8 cellular contexts compared by ENCODE assay signal in genomic region chr10:103660364-103661197, GRCh38.
A peak's percentile ranks its signal among the peaks of the same experiment; 100 is the strongest.
DNase-seq lines count a peak whose midpoint lies in the region; ATAC-seq, FAIRE-seq and TF ChIP-seq lines count a peak whose summit lies in the region.

No MANE protein-coding gene starts in this region.

- CTCF ChIA-PET in CD4-positive, alpha-beta T cell (lab: Charles Lee) = interaction anchor here (3.4 kb wide), 1 partner anchor 26 kb away, joined by 18 read pairs; no protein-coding TSS in a partner anchor

- H3K36me3 Mint-ChIP-seq in CD4-positive, alpha-beta T cell (ENCODE audit: low read depth) = no peaks in the 10 kb centered on the region
- no peaks in the 10 kb centered on the region for H3K36me3 Mint-ChIP-seq in activated naive CD4-positive, alpha-beta T cell treated with anti-CD3 and anti-CD28 coated beads, Interleukin-2, amount 50 U/mL, for 24 hours

- no peaks in the 10 kb centered on the region for H3K9me3 ChIP-seq in CD4-positive, alpha-beta T cell (ENCODE audit: control insufficient read depth, low read length)
- H3K9me3 ChIP-seq in small intestine (ENCODE audit: control insufficient read depth, low read depth) = no peaks in the 10 kb centered on the region

- H3K9me3 Mint-ChIP-seq in CD4-positive, alpha-beta T cell = no peaks in the 10 kb centered on the region
- H3K9me3 Mint-ChIP-seq in activated naive CD4-positive, alpha-beta T cell treated with anti-CD3 and anti-CD28 coated beads, Interleukin-2, amount 50 U/mL, for 24 hours = no peaks in the 10 kb centered on the region

- H3K4me3 ChIP-seq in HL-60 (replicated peaks; ENCODE audit: insufficient read depth, low read length) = peak overlapping the region; percentile 59
- peak overlapping the region; percentile 26 to 82 for H3K4me3 ChIP-seq in small intestine (ENCODE audit: low read depth in 1 of 2, low read length in 2 of 2)

- intact Hi-C loops in CD4-positive, alpha-beta T cell (cut with DNase I, micrococcal nuclease) = no loop called here

- no peaks in the 10 kb centered on the region for H3K27me3 Mint-ChIP-seq in CD4-positive, alpha-beta T cell
- no peaks in the 10 kb centered on the region for H3K27me3 Mint-ChIP-seq in activated naive CD4-positive, alpha-beta T cell treated with anti-CD3 and anti-CD28 coated beads, Interleukin-2, amount 50 U/mL, for 24 hours

- peak overlapping the region; percentile 45 for H3K27ac ChIP-seq in CD4-positive, alpha-beta T cell (ENCODE audit: low read depth, low read length)
- peak overlapping the region; percentile 77 for H3K27ac ChIP-seq in HL-60 (replicated peaks)
- H3K27ac ChIP-seq in small intestine (ENCODE audit: low read depth in 1 of 2, low read length in 1 of 2) = peak overlapping the region; percentile 75 to 91

- ATAC-seq in CD4-positive, alpha-beta T cell (ENCODE audit: poor library complexity) = no peak
- ATAC-seq in GM19438 (IDR thresholded peaks at IDR 0.05; ENCODE audit: low read depth, unreplicated experiment) = peak; percentile 37

- DNase-seq in CD4-positive, alpha-beta T cell = no peak
- DNase-seq in HL-60 (ENCODE audit: low read depth in 1 of 2, low spot score in 1 of 2) = peak; percentile 40 to 44
- DNase-seq in hepatic stellate cell (ENCODE audit: low spot score) = peak; percentile 77
- no peak for DNase-seq in small intestine
- DNase-seq in NCI-H2029 treated with DMSO at 0.1 percent for 48 hours (lab: John Stamatoyannopoulos, UW) = no peak
- DNase-seq in NK-92 treated with Interleukin-12 subunit alpha and Interleukin-12 subunit beta, amount 100 ng/mL, for 24 hours (lab: John Stamatoyannopoulos, UW) = no peak

- 25 to 42% (median 27%) methylated on average over 42 of the region's 42 CpGs for WGBS in small intestine, 3 donors

- H3K4me1 ChIP-seq in small intestine (ENCODE audit: control insufficient read depth in 2 of 2, insufficient read depth in 1 of 2, low read depth in 1 of 2, low read length in 1 of 2) = peaks cover 0 to 2% of the 10 kb centered on the region in 2 donors

- no peaks in the 10 kb centered on the region for H3K36me3 ChIP-seq in small intestine (ENCODE audit: control insufficient read depth in 2 of 2, insufficient read depth in 2 of 2, low read length in 2 of 2)

- no peak for TF ChIP-seq CTCF in CD4-positive, alpha-beta T cell (IDR thresholded peaks at IDR 0.05)
- TF ChIP-seq CTCF in HL-60 (IDR thresholded peaks at IDR 0.05; ENCODE audit: insufficient read depth, low read length) = no peak

- peak overlapping the region; percentile 92 for H3K4me3 Mint-ChIP-seq in CD4-positive, alpha-beta T cell
- peak overlapping the region; percentile 86 for H3K4me3 Mint-ChIP-seq in activated naive CD4-positive, alpha-beta T cell treated with anti-CD3 and anti-CD28 coated beads, Interleukin-2, amount 50 U/mL, for 24 hours

- no peaks in the 10 kb centered on the region for H3K27me3 ChIP-seq in CD4-positive, alpha-beta T cell (ENCODE audit: control insufficient read depth, insufficient read depth, low read length)
- H3K27me3 ChIP-seq in HL-60 (ENCODE audit: insufficient read depth, poor library complexity, severe bottlenecking) (no peaks in the 10 kb centered on the region), small intestine (ENCODE audit: control insufficient read depth in 2 of 2, insufficient read depth in 2 of 2, low read length in 2 of 2) (no peaks in the 10 kb centered on the region)

- POLR2A ChIA-PET in CD4-positive, alpha-beta T cell (lab: Charles Lee) = interaction anchor here (1.3 to 1.8 kb wide), 3 partner anchors 18 to 460 kb away, joined by 5 to 12 read pairs (median 7); no protein-coding TSS in a partner anchor

- H3K4me1 Mint-ChIP-seq in CD4-positive, alpha-beta T cell (ENCODE audit: low read depth) = peaks cover 19% of the 10 kb centered on the region
- peaks cover 19% of the 10 kb centered on the region for H3K4me1 Mint-ChIP-seq in activated naive CD4-positive, alpha-beta T cell treated with anti-CD3 and anti-CD28 coated beads, Interleukin-2, amount 50 U/mL, for 24 hours

- peak overlapping the region; percentile 88 for H3K27ac Mint-ChIP-seq in CD4-positive, alpha-beta T cell
- peak overlapping the region; percentile 70 for H3K27ac Mint-ChIP-seq in activated naive CD4-positive, alpha-beta T cell treated with anti-CD3 and anti-CD28 coated beads, Interleukin-2, amount 50 U/mL, for 24 hours

- FAIRE-seq in small intestine (lab: Jason Lieb, UNC) = no peak

Comparison
In these comparisons a context has a peak if more than half of its experiments do, and no peak if none do; other contexts are left out.
1. DNase-seq: peak in HL-60 (2 of 2) and hepatic stellate cell (single experiment); none in CD4-positive, alpha-beta T cell (0 of 10), small intestine (single experiment), NCI-H2029 treated with DMSO at 0.1 percent for 48 hours (single experiment) and NK-92 treated with Interleukin-12 subunit alpha and Interleukin-12 subunit beta, amount 100 ng/mL, for 24 hours (single experiment).
2. Peak in every context shown above with its lines, with median percentiles within 50 percentile points of each other: H3K27ac ChIP-seq.